Comparison of ENCODE assay signal across 8 cellular contexts in the genomic region with DNA sequence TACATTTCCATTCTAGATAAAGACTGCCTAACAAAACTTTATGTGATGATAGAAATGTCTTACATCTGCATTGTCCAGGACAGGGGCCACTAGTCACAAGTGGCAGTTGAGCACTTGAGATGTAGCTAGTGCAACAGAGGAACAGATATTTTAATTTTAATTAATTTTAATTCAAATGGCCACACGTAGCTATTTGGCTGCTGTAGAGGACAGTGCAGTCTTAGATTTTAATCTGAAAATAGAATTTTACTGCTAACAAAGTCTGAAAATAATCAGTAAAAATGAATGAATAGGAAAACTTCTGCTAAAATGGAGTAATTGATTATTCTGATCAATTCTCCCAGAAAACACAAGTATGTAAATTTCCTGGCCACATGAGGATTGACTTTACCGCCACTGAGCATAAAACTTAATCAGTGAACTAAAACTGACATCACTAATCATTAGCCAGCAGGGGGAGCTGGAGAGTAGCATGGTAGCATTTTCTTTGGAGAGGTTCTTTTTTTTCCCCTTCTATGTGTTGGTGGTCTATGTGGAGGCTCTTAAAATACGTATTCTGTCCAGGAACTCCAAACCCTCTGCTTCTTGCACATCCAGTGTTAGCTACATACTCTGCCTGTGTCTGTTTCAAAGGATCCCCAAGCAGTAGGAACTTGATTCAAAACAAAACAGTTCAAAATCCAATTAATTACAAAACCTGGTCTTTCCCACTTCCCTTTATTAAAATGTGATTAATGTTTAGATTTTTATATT. TPM values are rescaled to one million over a fixed set of nuclear protein-coding genes. Genes with fewer than 3 reads are reported as not detected.
A peak's percentile ranks its signal among the peaks of the same experiment; 100 is the strongest.
DNase-seq lines count a peak whose midpoint lies in the region; ATAC-seq and TF ChIP-seq lines count a peak whose summit lies in the region.

No MANE protein-coding gene starts in this region.

- intact Hi-C loops in heart left ventricle (cut with DNase I) (loop anchor here (2.0 to 10.0 kb wide), 7 partner anchors 51 to 299 kb away; a partner anchor contains a TSS), sciatic nerve (cut with DNase I) (loop anchor here (10.0 kb wide), 1 partner anchor 139 kb away; no protein-coding TSS in a partner anchor)

- H3K27ac ChIP-seq in heart left ventricle: no peak overlapping the region

- peaks cover 0 to 26% (median 1%) of the 10 kb centered on the region in 12 donors for H3K4me1 ChIP-seq in heart left ventricle

- peak; percentile 82 to 93 (median 89) for TF ChIP-seq CTCF in heart left ventricle (IDR thresholded peaks at IDR 0.05)

- WGBS in heart left ventricle, 4 donors: 17 to 30% (median 25%) methylated on average over 3 of the region's 3 CpGs

- ATAC-seq in GM21423 (IDR thresholded peaks at IDR 0.05; ENCODE audit: unreplicated experiment) (peak; percentile 67), heart left ventricle (peak in 1 of 4 donors; percentile 75), sciatic nerve (no peak), GM19328 (IDR thresholded peaks at IDR 0.05; ENCODE audit: unreplicated experiment) (no peak)

- peak; percentile 79 for DNase-seq in Daoy (ENCODE audit: low read depth)
- DNase-seq in HuH-7 (ENCODE audit: low spot score): peak; percentile 16
- peak; percentile 73 for DNase-seq in OCI-M1 (lab: John Stamatoyannopoulos, UW)
- peak; percentile 40 for DNase-seq in activated naive CD4-positive, alpha-beta T cell treated with Interleukin-2 at 50 U/mL for 16 hours
- DNase-seq in heart left ventricle: peak in 4 of 5 donors; percentile 30 to 56 (median 48)
- DNase-seq in sciatic nerve (ENCODE audit: low spot score): peak; percentile 67

- TF ChIP-seq POLR2A in heart left ventricle (IDR thresholded peaks at IDR 0.05): no peak

- no peak overlapping the region for H3K4me3 ChIP-seq in heart left ventricle

- H3K27me3 ChIP-seq in heart left ventricle: no peaks in the 10 kb centered on the region

- H3K9me3 ChIP-seq in heart left ventricle: no peaks in the 10 kb centered on the region

- peaks cover 0 to 22% (median 3%) of the 10 kb centered on the region in 9 donors for H3K36me3 ChIP-seq in heart left ventricle

RNA-seq across cellular contexts. Expression of a gene that starts 52.1 kb away (rescaled TPM):
- total RNA-seq in Daoy (2014; rRNA removed; shearing (Covaris generic)): 15.9 and 17.7 TPM in 2 replicates
- 10 to 100 TPM; 24.2 to 85.0 (median 59.7) TPM for total RNA-seq in heart left ventricle
- 10 to 100 TPM; 32.1 to 45.8 TPM for polyA plus RNA-seq in heart left ventricle
- total RNA-seq in sciatic nerve: 7.6 TPM

Comparison
In these comparisons a context has a peak if more than half of its experiments do, and no peak if none do; other contexts are left out.
1. DNase-seq: peak in every context shown above with its lines; median percentile 79 in Daoy; 73 in OCI-M1; 67 in sciatic nerve; 48 in heart left ventricle; 40 in activated naive CD4-positive, alpha-beta T cell treated with Interleukin-2 at 50 U/mL for 16 hours; 16 in HuH-7.